8 cellular contexts compared by ENCODE assay signal in the genomic region with DNA sequence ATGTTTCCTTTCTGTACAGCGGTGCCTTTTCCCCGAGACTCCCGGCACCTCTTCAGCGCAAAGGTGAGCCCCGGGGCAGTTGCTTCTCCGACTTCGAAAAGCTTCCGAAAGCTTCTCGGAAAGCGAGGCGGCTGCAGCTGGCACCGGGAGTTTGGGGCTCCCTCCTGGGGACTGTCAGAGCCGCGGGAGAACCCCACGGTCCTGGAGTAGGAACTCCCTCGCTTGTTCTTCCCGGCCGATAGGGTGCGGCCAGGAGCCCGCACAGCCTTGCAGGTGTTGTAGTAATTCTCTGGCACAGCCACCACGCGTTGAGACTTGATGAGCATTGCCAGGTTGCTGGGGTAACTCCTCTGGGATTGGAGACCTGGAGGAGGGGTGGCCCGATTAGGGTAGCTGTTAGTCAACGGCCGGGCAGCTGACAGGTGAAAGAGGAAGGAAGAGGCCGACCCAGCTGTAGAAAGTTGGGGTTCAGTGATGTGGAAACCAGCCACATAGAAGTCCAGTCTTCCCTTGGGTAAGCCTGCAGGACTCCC. TPM values are rescaled to one million over a fixed set of nuclear protein-coding genes. Genes with fewer than 3 reads are reported as not detected.
DNase-seq lines count a peak whose midpoint lies in the region; ATAC-seq and TF ChIP-seq lines count a peak whose summit lies in the region.

No MANE protein-coding gene starts in this region.

- POLR2A ChIA-PET in AG04449 (lab: Yijun Ruan, JAX) = no interaction called here

- CTCF ChIA-PET in AG04449 (lab: Yijun Ruan, JAX) = interaction anchor here (0.7 to 1.3 kb wide), 4 partner anchors 10 to 348 kb away, joined by 3 read pairs; no protein-coding TSS in a partner anchor

- ATAC-seq in GM18520 (IDR thresholded peaks at IDR 0.05; ENCODE audit: unreplicated experiment) = peak; percentile 19
- ATAC-seq in HG03060 (IDR thresholded peaks at IDR 0.05; ENCODE audit: low read depth, unreplicated experiment) = peak; percentile 30

- peak; percentile 16 for TF ChIP-seq CTCF in AG04449 (IDR thresholded peaks at IDR 0.05; ENCODE audit: insufficient read depth, low read length, missing control alignments)

- peak overlapping the region; percentile 94 for H3K4me3 ChIP-seq in AG04449 (ENCODE audit: low read depth, low read length)

- DNase-seq in AG04449 (ENCODE audit: low read depth, low spot score) = no peak
- peak; percentile 83 to 94 for DNase-seq in NCI-H2081 (lab: John Stamatoyannopoulos, UW)
- peak; percentile 56 for DNase-seq in UCSD-AML1 (lab: John Stamatoyannopoulos, UW; ENCODE audit: unreplicated experiment)
- peak; percentile 31 for DNase-seq in cerebellum (ENCODE audit: low spot score)
- DNase-seq in left kidney (ENCODE audit: low read depth, low spot score) = peak; percentile 89
- peak; percentile 26 to 30 for DNase-seq in stimulated activated CD4-positive, alpha-beta T cell treated with anti-CD3 and anti-CD28 coated beads, Interleukin-2, amount 100 ng/mL, for 48 hours

RNA-seq across cellular contexts. Expression of a gene that starts 0.7 kb away (rescaled TPM):
- 35.3 TPM for total RNA-seq in cerebellum

RNA-seq across cellular contexts. Expression of a gene that starts 1.1 kb away (rescaled TPM):
- 6.0 TPM for total RNA-seq in cerebellum

RNA-seq across cellular contexts. Expression of a gene that starts 33.5 kb away (rescaled TPM):
- 2.8 TPM for total RNA-seq in cerebellum
